In genomic region chr21:15062566-15062965, GRCh38 we compare ENCODE assay signal across 8 cellular contexts. TPM values are rescaled to one million over a fixed set of nuclear protein-coding genes. Genes with fewer than 3 reads are reported as not detected.
DNase-seq lines count a peak whose midpoint lies in the region; ATAC-seq and TF ChIP-seq lines count a peak whose summit lies in the region.

No MANE protein-coding gene starts in this region.

- H3K27ac Mint-ChIP-seq in progenitor cell of endocrine pancreas: peak overlapping the region; percentile 96

- DNase-seq in H4 (ENCODE audit: low spot score) (peak; percentile 51), RWPE1 (ENCODE audit: low spot score) (peak; percentile 4), epithelial cell of proximal tubule (ENCODE audit: low read depth) (no peak), progenitor cell of endocrine pancreas (ENCODE audit: low spot score, unreplicated experiment) (no peak), DMS114 treated with DMSO at 0.1 percent for 48 hours (lab: John Stamatoyannopoulos, UW; ENCODE audit: unreplicated experiment) (no peak), AG08396 (ENCODE audit: low spot score) (no peak), LoVo (ENCODE audit: low spot score) (no peak)

- H3K36me3 Mint-ChIP-seq in progenitor cell of endocrine pancreas (ENCODE audit: insufficient read depth): peaks cover 1% of the 10 kb centered on the region

- no peaks in the 10 kb centered on the region for H3K9me3 Mint-ChIP-seq in progenitor cell of endocrine pancreas (ENCODE audit: low read depth)

- POLR2A ChIA-PET in RWPE1 (lab: Yijun Ruan, JAX; ENCODE audit: low non-redundant PET): no interaction called here

- H3K4me3 ChIP-seq in epithelial cell of proximal tubule (ENCODE audit: low read depth, low read length): peak overlapping the region; percentile 71

- peaks cover 3% of the 10 kb centered on the region for H3K27me3 Mint-ChIP-seq in progenitor cell of endocrine pancreas

- H3K4me3 Mint-ChIP-seq in progenitor cell of endocrine pancreas (ENCODE audit: low read depth): peak overlapping the region; percentile 96

- H3K4me1 Mint-ChIP-seq in progenitor cell of endocrine pancreas (ENCODE audit: low read depth): peaks cover 62% of the 10 kb centered on the region

- TF ChIP-seq CTCF in RWPE1 (conservative IDR thresholded peaks at IDR 0.05; ENCODE audit: low read depth) (peak; percentile 26; the same call in 1 of the 2 replicates), epithelial cell of proximal tubule (conservative IDR thresholded peaks at IDR 0.05; ENCODE audit: low read depth, low read length) (no peak), progenitor cell of endocrine pancreas (IDR thresholded peaks at IDR 0.05; ENCODE audit: unreplicated experiment) (no peak)

- CTCF ChIA-PET in RWPE1 (lab: Yijun Ruan, JAX): no interaction called here

- no peak for ATAC-seq in HG03442 (IDR thresholded peaks at IDR 0.05; ENCODE audit: unreplicated experiment)

- no peak overlapping the region for H3K27ac ChIP-seq in RWPE1

RNA-seq across cellular contexts. Expression of gene NRIP1, which starts 2.2 kb away (rescaled TPM):
- 12.6 and 17.3 TPM in 2 replicates for total RNA-seq in H4 (2014; rRNA removed; shearing (Covaris generic))
- total RNA-seq in epithelial cell of proximal tubule (53.5 and 81.1 TPM in 2 replicates), progenitor cell of endocrine pancreas (66.0 and 69.4 TPM in 2 replicates)

Comparison
In these comparisons a context has a peak if more than half of its experiments do, and no peak if none do; other contexts are left out.
1. DNase-seq: peak in H4 (single experiment) and RWPE1 (single experiment); none in epithelial cell of proximal tubule (single experiment), progenitor cell of endocrine pancreas (single experiment), DMS114 treated with DMSO at 0.1 percent for 48 hours (single experiment), AG08396 (single experiment) and LoVo (single experiment).